Comparison of ENCODE assay signal across 29 cellular contexts in genomic region chr10:4159173-4159572, GRCh38.
"Had no signal": no experiment of that assay in that cellular context is flagged by ENCODE, and none has a peak within 500 bp of the region (broad histone marks: within the 10 kb centered on the region; RNA-seq: fewer than 3 reads in every experiment).

No MANE protein-coding gene starts in this region.

- H3K27me3 Mint-ChIP-seq: naive thymus-derived CD8-positive, alpha-beta T cell; progenitor cell of endocrine pancreas; stimulated activated naive B cell treated with anti-CD40 and anti-IgM and Interleukin-4, amounts not matched to agents 10 μg/mL and 1 μg/mL and 100 μg/mL, for 72 hours; stimulated activated naive CD8-positive, alpha-beta T cell treated with anti-CD3 and anti-CD28 coated beads, Interleukin-15, Interleukin-2, amounts not matched to agents 100 ng/mL and 50 ng/mL, for 24 hours; type B pancreatic cell had no signal

- H3K4me1 ChIP-seq: parathyroid adenoma, right lobe of liver, sigmoid colon, stomach, thyroid gland, tibial nerve, upper lobe of right lung, uterus had no signal

- H3K36me3 Mint-ChIP-seq: naive thymus-derived CD8-positive, alpha-beta T cell; natural killer cell treated with Interleukin-12 subunit alpha and Interleukin-12 subunit beta and Interleukin-15 and Interleukin-18, amount 100 ng/mL, for 72 hours; stimulated activated effector memory CD8-positive, alpha-beta T cell treated with anti-CD3 and anti-CD28 coated beads, Interleukin-12 subunit alpha, Interleukin-12 subunit beta, amount 100 ng/mL, for 72 hours; type B pancreatic cell had no signal

- H3K27me3 ChIP-seq: ovary, right lobe of liver, sigmoid colon, stomach, thyroid gland, tibial nerve, upper lobe of right lung, uterus had no signal

- H2AFZ ChIP-seq: parathyroid adenoma had no signal

- H3K9ac ChIP-seq: parathyroid adenoma had no signal

- H3K9me3 ChIP-seq: ovary, psoas muscle, right lobe of liver, sigmoid colon, stomach, thoracic aorta, thyroid gland, tibial nerve, upper lobe of right lung, uterus had no signal

- H3K9me3 Mint-ChIP-seq: naive thymus-derived CD8-positive, alpha-beta T cell; natural killer cell treated with Interleukin-12 subunit alpha and Interleukin-12 subunit beta and Interleukin-15 and Interleukin-18, amount 100 ng/mL, for 72 hours; nephron progenitor cell; neural crest cell; stimulated activated effector memory CD8-positive, alpha-beta T cell treated with anti-CD3 and anti-CD28 coated beads, Interleukin-12 subunit alpha, Interleukin-12 subunit beta, amount 100 ng/mL, for 72 hours; stimulated activated naive CD8-positive, alpha-beta T cell treated with anti-CD3 and anti-CD28 coated beads, Interleukin-15, Interleukin-2, amounts not matched to agents 100 ng/mL and 50 ng/mL, for 24 hours; type B pancreatic cell had no signal

- ATAC-seq: naive thymus-derived CD8-positive, alpha-beta T cell; natural killer cell treated with Interleukin-12 subunit alpha and Interleukin-12 subunit beta and Interleukin-15 and Interleukin-18, amount 100 ng/mL, for 72 hours; psoas muscle; right cardiac atrium; right lobe of liver; stimulated activated effector memory CD8-positive, alpha-beta T cell treated with anti-CD3 and anti-CD28 coated beads, Interleukin-12 subunit alpha, Interleukin-12 subunit beta, amount 100 ng/mL, for 72 hours; stimulated activated naive B cell treated with anti-CD40 and anti-IgM and Interleukin-4, amounts not matched to agents 10 μg/mL and 1 μg/mL and 100 μg/mL, for 72 hours; upper lobe of right lung had no signal

- H3K36me3 ChIP-seq: ovary, right lobe of liver, sigmoid colon, stomach, thoracic aorta, thyroid gland, tibial nerve, upper lobe of right lung, uterus had no signal

- H3K27ac ChIP-seq: ovary, parathyroid adenoma, psoas muscle, right lobe of liver, sigmoid colon, stomach, thoracic aorta, thyroid gland, tibial nerve, upper lobe of right lung, uterus had no signal

- H3K4me3 Mint-ChIP-seq: naive thymus-derived CD8-positive, alpha-beta T cell; natural killer cell treated with Interleukin-12 subunit alpha and Interleukin-12 subunit beta and Interleukin-15 and Interleukin-18, amount 100 ng/mL, for 72 hours; nephron progenitor cell; neural crest cell; stimulated activated effector memory CD8-positive, alpha-beta T cell treated with anti-CD3 and anti-CD28 coated beads, Interleukin-12 subunit alpha, Interleukin-12 subunit beta, amount 100 ng/mL, for 72 hours; stimulated activated naive B cell treated with anti-CD40 and anti-IgM and Interleukin-4, amounts not matched to agents 10 μg/mL and 1 μg/mL and 100 μg/mL, for 72 hours; stimulated activated naive CD8-positive, alpha-beta T cell treated with anti-CD3 and anti-CD28 coated beads, Interleukin-15, Interleukin-2, amounts not matched to agents 100 ng/mL and 50 ng/mL, for 24 hours; type B pancreatic cell had no signal

- DNase-seq: naive thymus-derived CD8-positive, alpha-beta T cell; nephron progenitor cell; occipital lobe; ovary; posterior cingulate gyrus; psoas muscle; right cardiac atrium; right lobe of liver; sigmoid colon; small intestine; stimulated activated CD4-positive, alpha-beta T cell treated with anti-CD3 and anti-CD28 coated beads, Interleukin-15, amount 100 ng/mL, for 24 hours; stimulated activated CD4-positive, alpha-beta T cell treated with anti-CD3 and anti-CD28 coated beads, Interleukin-2, amount 100 ng/mL, for 24 hours; stimulated activated CD4-positive, alpha-beta T cell treated with anti-CD3 and anti-CD28 coated beads, Interleukin-2, amount 100 ng/mL, for 48 hours; stimulated activated CD4-positive, alpha-beta T cell treated with anti-CD3 and anti-CD28 coated beads, Interleukin-4, amount 100 ng/mL, for 24 hours; stimulated activated naive B cell treated with anti-CD40 and anti-IgM and Interleukin-4, amounts not matched to agents 10 μg/mL and 1 μg/mL and 100 μg/mL, for 72 hours; stimulated activated naive CD4-positive, alpha-beta T cell treated with Interleukin-2 at 50 U/mL for 16 hours; stomach; thyroid gland; upper lobe of right lung; uterus had no signal

- FAIRE-seq: small intestine had no signal

- H3K27ac Mint-ChIP-seq: naive thymus-derived CD8-positive, alpha-beta T cell; nephron progenitor cell; progenitor cell of endocrine pancreas; stimulated activated effector memory CD8-positive, alpha-beta T cell treated with anti-CD3 and anti-CD28 coated beads, Interleukin-12 subunit alpha, Interleukin-12 subunit beta, amount 100 ng/mL, for 72 hours; stimulated activated naive B cell treated with anti-CD40 and anti-IgM and Interleukin-4, amounts not matched to agents 10 μg/mL and 1 μg/mL and 100 μg/mL, for 72 hours; stimulated activated naive CD8-positive, alpha-beta T cell treated with anti-CD3 and anti-CD28 coated beads, Interleukin-15, Interleukin-2, amounts not matched to agents 100 ng/mL and 50 ng/mL, for 24 hours; type B pancreatic cell had no signal

- H3K4me3 ChIP-seq: ovary, psoas muscle, right lobe of liver, sigmoid colon, stomach, thoracic aorta, thyroid gland, tibial nerve, upper lobe of right lung, uterus had no signal

- H3K79me2 ChIP-seq: parathyroid adenoma had no signal
